11 cellular contexts compared by ENCODE assay signal in the genomic region with DNA sequence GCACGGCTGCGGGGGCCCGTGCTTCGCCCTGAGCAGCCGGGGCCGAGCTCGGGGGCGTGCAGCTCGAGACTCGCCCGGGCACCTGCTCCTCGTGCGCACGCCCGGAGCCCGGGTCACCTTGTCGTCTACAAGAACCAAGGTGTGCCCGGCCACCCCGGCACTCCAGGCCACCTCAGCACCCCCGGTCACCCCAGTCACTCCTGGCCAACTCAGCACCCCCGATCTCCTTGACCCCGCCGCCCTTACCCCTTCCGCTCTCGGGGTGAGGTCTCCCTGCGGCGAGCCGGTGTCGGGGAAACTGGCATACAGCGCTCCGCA. TPM values are rescaled to one million over a fixed set of nuclear protein-coding genes. Genes with fewer than 3 reads are reported as not detected.
A peak's percentile ranks its signal among the peaks of the same experiment; 100 is the strongest.
DNase-seq lines count a peak whose midpoint lies in the region; ATAC-seq, FAIRE-seq and TF ChIP-seq lines count a peak whose summit lies in the region.
"Had no signal": no experiment of that assay in that cellular context is flagged by ENCODE, and none has a peak within 500 bp of the region (broad histone marks: within the 10 kb centered on the region; RNA-seq: fewer than 3 reads in every experiment).

No MANE protein-coding gene starts in this region.

- dilution Hi-C loops in endothelial cell of umbilical vein (cut with MboI; ENCODE audit: extremely low pct_ligation_motif_present, low sequenced_read_pairs) = no loop called here

- CTCF ChIA-PET in BJ (lab: Yijun Ruan, JAX) (interaction anchor here (0.8 to 10.5 kb wide), 19 partner anchors 14 to 1345 kb away, joined by 3 to 88 read pairs (median 10); partner anchors contain the start of gene IGFBP1), endothelial cell of umbilical vein (lab: Charles Lee) (interaction anchor here (0.6 to 8.6 kb wide), 11 partner anchors 32 to 1345 kb away, joined by 3 to 149 read pairs (median 22); partner anchors contain the start of gene IGFBP1)

- ATAC-seq in GM19395 (IDR thresholded peaks at IDR 0.05; ENCODE audit: unreplicated experiment) (no peak), HG03378 (IDR thresholded peaks at IDR 0.05; ENCODE audit: unreplicated experiment) (no peak)

- no peak overlapping the region for H3K27ac Mint-ChIP-seq in neural crest cell (ENCODE audit: unreplicated experiment)

- H3K36me3 Mint-ChIP-seq in neural crest cell (ENCODE audit: low read depth) = peaks cover 4% of the 10 kb centered on the region

- peak overlapping the region; percentile 98 for H3K4me2 ChIP-seq in MM.1S (ENCODE audit: low read depth, low read length)
- peak overlapping the region; percentile 82 for H3K4me2 ChIP-seq in endothelial cell of umbilical vein (ENCODE audit: insufficient read depth, low read length)

- no peaks in the 10 kb centered on the region for H4K20me1 ChIP-seq in MM.1S (ENCODE audit: insufficient read depth, low read length)
- H4K20me1 ChIP-seq in endothelial cell of umbilical vein (replicated peaks; ENCODE audit: control insufficient read depth, extremely low read depth, insufficient read depth, low read length) = no peaks in the 10 kb centered on the region

- no peak for TF ChIP-seq POLR2A in endothelial cell of umbilical vein (IDR thresholded peaks at IDR 0.05; ENCODE audit: low read depth, low read length)

- BruUV-seq in endothelial cell of umbilical vein (replicated peaks; lab: Mats Ljungman, UMichigan) = no TSS peak

- peaks cover 21% of the 10 kb centered on the region; the same call in 1 of the 2 replicates for H3K4me1 ChIP-seq in MM.1S (ENCODE audit: low read length)
- peaks cover 28% of the 10 kb centered on the region for H3K4me1 ChIP-seq in endothelial cell of umbilical vein (ENCODE audit: control insufficient read depth, extremely low read depth, insufficient read depth, low read length)

- peaks cover 57% of the 10 kb centered on the region for H3K4me1 Mint-ChIP-seq in neural crest cell

- H3K27ac ChIP-seq in MM.1S (ENCODE audit: low read length) (no peak overlapping the region), endothelial cell of umbilical vein (ENCODE audit: insufficient read depth, low read depth, low read length) (no peak overlapping the region)

- H3K4me3 ChIP-seq in BJ (ENCODE audit: low read depth, low read length) = peak overlapping the region; percentile 75
- H3K4me3 ChIP-seq in MM.1S (ENCODE audit: low read length) = peak overlapping the region; percentile 65
- H3K4me3 ChIP-seq in endothelial cell of umbilical vein (replicated peaks in 1 of 3; ENCODE audit: insufficient read depth in 1 of 3, low read depth in 1 of 3, low read length in 3 of 3) = peak overlapping the region in 2 of 3 experiments; percentile 2 to 34

- intact Hi-C loops in endothelial cell of umbilical vein (cut with micrococcal nuclease) = loop anchor here (5.0 to 10.0 kb wide), 2 partner anchors 203 to 656 kb away; no protein-coding TSS in a partner anchor

- H3K9me3 ChIP-seq in MM.1S (replicated peaks; ENCODE audit: insufficient read depth, low read length) (no peaks in the 10 kb centered on the region), endothelial cell of umbilical vein (replicated peaks; ENCODE audit: control insufficient read depth, insufficient read depth, low read length) (no peaks in the 10 kb centered on the region)

- H3K27me3 Mint-ChIP-seq in neural crest cell (ENCODE audit: low read depth) = peaks cover 56% of the 10 kb centered on the region

- peaks cover 7% of the 10 kb centered on the region for H3K36me3 ChIP-seq in BJ (ENCODE audit: control insufficient read depth, insufficient read depth, low read length)
- H3K36me3 ChIP-seq in MM.1S (replicated peaks; ENCODE audit: insufficient read depth, low read length) = no peaks in the 10 kb centered on the region
- H3K36me3 ChIP-seq in endothelial cell of umbilical vein (ENCODE audit: control insufficient read depth in 2 of 2, extremely low read depth in 1 of 2, insufficient read depth in 2 of 2, low read length in 2 of 2) = no peaks in the 10 kb centered on the region

- no peak for FAIRE-seq in endothelial cell of umbilical vein (lab: Jason Lieb, UNC)

- H3K9me2 ChIP-seq in MM.1S (replicated peaks; ENCODE audit: insufficient read depth, low read length) = no peaks in the 10 kb centered on the region

- no peaks in the 10 kb centered on the region for H3K9me1 ChIP-seq in endothelial cell of umbilical vein (replicated peaks; ENCODE audit: control insufficient read depth, extremely low read depth, insufficient read depth, low read length)

- no peaks in the 10 kb centered on the region for H3K79me2 ChIP-seq in MM.1S (ENCODE audit: low read length)
- H3K79me2 ChIP-seq in endothelial cell of umbilical vein (ENCODE audit: control insufficient read depth, insufficient read depth, low read length) = no peaks in the 10 kb centered on the region

- DNase-seq in BJ (ENCODE audit: low read depth) = no peak
- DNase-seq in MM.1S = no peak
- no peak for DNase-seq in endothelial cell of umbilical vein (ENCODE audit: low read depth, low spot score)
- no peak for DNase-seq in neural crest cell (ENCODE audit: low read depth, low spot score)
- DNase-seq in foreskin melanocyte = no peak
- no peak for DNase-seq in hepatic stellate cell (ENCODE audit: low spot score)
- DNase-seq: activated gamma-delta T cell; NK-92 treated with Interleukin-12 subunit alpha and Interleukin-12 subunit beta, amount 100 ng/mL, for 24 hours had no signal

- H3K27me3 ChIP-seq in BJ (ENCODE audit: control insufficient read depth, insufficient read depth, low read length) (no peaks in the 10 kb centered on the region), MM.1S (replicated peaks; ENCODE audit: insufficient read depth, low read length) (no peaks in the 10 kb centered on the region), endothelial cell of umbilical vein (ENCODE audit: control insufficient read depth in 2 of 2, insufficient read depth in 2 of 2, low read length in 2 of 2) (peaks cover 33 to 56% of the 10 kb centered on the region in 2 experiments)

- no peak for TF ChIP-seq CTCF in BJ (IDR thresholded peaks at IDR 0.05; ENCODE audit: insufficient read depth, low read depth, low read length)
- TF ChIP-seq CTCF in MM.1S (IDR thresholded peaks at IDR 0.05; ENCODE audit: low read length) = no peak
- TF ChIP-seq CTCF in endothelial cell of umbilical vein (IDR thresholded peaks at IDR 0.05; ENCODE audit: extremely low read depth in 1 of 2, insufficient read depth in 1 of 2, low read depth in 1 of 2, low read length in 2 of 2) = no peak
- no peak for TF ChIP-seq CTCF in neural crest cell (conservative IDR thresholded peaks at IDR 0.05)

- no peaks in the 10 kb centered on the region for H3K9me3 Mint-ChIP-seq in neural crest cell

- peak overlapping the region; percentile 27; the same call in 1 of the 2 replicates for H3K9ac ChIP-seq in MM.1S (ENCODE audit: low read length)
- no peak overlapping the region for H3K9ac ChIP-seq in endothelial cell of umbilical vein (replicated peaks; ENCODE audit: extremely low read depth, insufficient read depth, low read length)

- H2AFZ ChIP-seq in MM.1S (ENCODE audit: low read length) = peak overlapping the region; percentile 91; the same call in 1 of the 2 replicates
- no peak overlapping the region for H2AFZ ChIP-seq in endothelial cell of umbilical vein (ENCODE audit: low read depth, low read length)

- peak overlapping the region; percentile 92 for H3K4me3 Mint-ChIP-seq in neural crest cell

- POLR2A ChIA-PET in BJ (lab: Charles Lee) = interaction anchor here (1.2 kb wide), 1 partner anchor 225 kb away, joined by 5 read pairs; no protein-coding TSS in a partner anchor
- POLR2A ChIA-PET in endothelial cell of umbilical vein (lab: Charles Lee) = no interaction called here

- H3F3A ChIP-seq in MM.1S (ENCODE audit: insufficient read depth, low read length) = peaks cover 23% of the 10 kb centered on the region

TF ChIP-seq in endothelial cell of umbilical vein, 7 proteins besides CTCF, POLR2A, EP300 and RAD21 (continues in another document):
- TF ChIP-seq GATA2 (IDR thresholded peaks at IDR 0.05; ENCODE audit: insufficient read depth, insufficient read length, low read depth, low read length) (no peak), POLR2AphosphoS5 (IDR thresholded peaks at IDR 0.05; ENCODE audit: insufficient read depth, low read depth, low read length) (no peak)

RNA-seq across cellular contexts. Expression of gene IGFBP3, which starts 0.3 kb away (rescaled TPM):
- polyA plus RNA-seq in BJ (2011; rRNA removed) = 3,005 and 3,180 TPM in 2 replicates
- polyA minus RNA-seq in BJ (2011; rRNA and poly(A)+ RNA removed) = 596 and 863 TPM in 2 replicates
- total RNA-seq in endothelial cell of umbilical vein = 8.1 and 10.1 TPM in 2 replicates
- polyA plus RNA-seq in endothelial cell of umbilical vein = 3.0 and 3.4 TPM in 2 replicates
- polyA plus RNA-seq in endothelial cell of umbilical vein (2011; cell fraction: cytosol; rRNA removed) = 4.6 and 5.3 TPM in 2 replicates
- polyA plus RNA-seq in endothelial cell of umbilical vein (2011; cell fraction: nucleus; rRNA removed) = 7.2 and 7.5 TPM in 2 replicates
- polyA plus RNA-seq in endothelial cell of umbilical vein (2012) = 5.1 and 9.2 TPM in 2 replicates
- polyA minus RNA-seq in endothelial cell of umbilical vein = 2.1 and 2.2 TPM in 2 replicates
- polyA minus RNA-seq in endothelial cell of umbilical vein (2011; cell fraction: cytosol; rRNA and poly(A)+ RNA removed) = 46.0 TPM
- 4.3 and 7.6 TPM in 2 replicates for polyA minus RNA-seq in endothelial cell of umbilical vein (2011; cell fraction: nucleus; rRNA and poly(A)+ RNA removed)
- total RNA-seq in neural crest cell = 35.2 and 40.2 TPM in 2 replicates

RNA-seq across cellular contexts. Expression of gene IGFBP1, which starts 33.1 kb away (rescaled TPM):
- polyA plus RNA-seq in BJ (2011; rRNA removed) (not detected in 2 replicates), endothelial cell of umbilical vein (0.56 and 0.57 TPM in 2 replicates)
- polyA minus RNA-seq in BJ (2011; rRNA and poly(A)+ RNA removed) = not detected in 2 replicates
- total RNA-seq in endothelial cell of umbilical vein (2.3 and 4.0 TPM in 2 replicates), neural crest cell (not detected in 2 replicates)
- 0.76 and 0.97 TPM in 2 replicates for polyA plus RNA-seq in endothelial cell of umbilical vein (2011; cell fraction: cytosol; rRNA removed)
- polyA plus RNA-seq in endothelial cell of umbilical vein (2011; cell fraction: nucleus; rRNA removed) = 1.2 TPM in 2 replicates
- 4.4 and 7.2 TPM in 2 replicates for polyA plus RNA-seq in endothelial cell of umbilical vein (2012)
- polyA minus RNA-seq in endothelial cell of umbilical vein = 0.27 TPM in 1 of 2 replicates, not detected in the other
- polyA minus RNA-seq in endothelial cell of umbilical vein (2011; cell fraction: cytosol; rRNA and poly(A)+ RNA removed) = not detected
- 0.53 and 0.58 TPM in 2 replicates for polyA minus RNA-seq in endothelial cell of umbilical vein (2011; cell fraction: nucleus; rRNA and poly(A)+ RNA removed)

RNA-seq across cellular contexts. Expression of gene CCDC201, which starts 48.5 kb away (rescaled TPM):
- polyA plus RNA-seq in BJ (2011; rRNA removed) (not detected in 2 replicates), endothelial cell of umbilical vein (not detected in 2 replicates)
- not detected in 2 replicates for polyA minus RNA-seq in BJ (2011; rRNA and poly(A)+ RNA removed)
- total RNA-seq in endothelial cell of umbilical vein (not detected in 2 replicates), neural crest cell (not detected in 2 replicates)
- not detected in 2 replicates for polyA plus RNA-seq in endothelial cell of umbilical vein (2011; cell fraction: cytosol; rRNA removed)
- not detected in 2 replicates for polyA plus RNA-seq in endothelial cell of umbilical vein (2011; cell fraction: nucleus; rRNA removed)
- not detected in 2 replicates for polyA plus RNA-seq in endothelial cell of umbilical vein (2012)
- not detected in 2 replicates for polyA minus RNA-seq in endothelial cell of umbilical vein
- not detected for polyA minus RNA-seq in endothelial cell of umbilical vein (2011; cell fraction: cytosol; rRNA and poly(A)+ RNA removed)
- polyA minus RNA-seq in endothelial cell of umbilical vein (2011; cell fraction: nucleus; rRNA and poly(A)+ RNA removed) = not detected in 2 replicates
- total RNA-seq: renal cortical epithelial cell had no signal

Comparison
In these comparisons a context has a peak if more than half of its experiments do, and no peak if none do; other contexts are left out.
1. H3K4me3 ChIP-seq: peak in every context shown above with its lines; median percentile 75 in BJ; 65 in MM.1S; 18 in endothelial cell of umbilical vein.